ENCODE assay signal across 36 cellular contexts in genomic region chr3:147618636-147619035, GRCh38.
DNase-seq lines count a peak whose midpoint lies in the region; ATAC-seq and TF ChIP-seq lines count a peak whose summit lies in the region.
"Had no signal": no experiment of that assay in that cellular context is flagged by ENCODE, and none has a peak within 500 bp of the region (broad histone marks: within the 10 kb centered on the region; RNA-seq: fewer than 3 reads in every experiment).

No MANE protein-coding gene starts in this region.

- no peaks in the 10 kb centered on the region for H3K36me3 ChIP-seq in Loucy (ENCODE audit: insufficient read depth, low read length)
- no peaks in the 10 kb centered on the region for H3K36me3 ChIP-seq in SK-N-MC (ENCODE audit: insufficient read depth, low read length)
- H3K36me3 ChIP-seq in spleen: no peaks in the 10 kb centered on the region
- H3K36me3 ChIP-seq: cardiac muscle cell, left lung, stomach, vagina had no signal

- H4K20me1 ChIP-seq in Loucy (ENCODE audit: insufficient read depth, low read length, poor library complexity, severe bottlenecking): no peaks in the 10 kb centered on the region

- no peaks in the 10 kb centered on the region for H3K36me3 Mint-ChIP-seq in CD14-positive monocyte
- H3K36me3 Mint-ChIP-seq in activated CD8-positive, alpha-beta memory T cell treated with anti-CD3 and anti-CD28 coated beads, Interleukin-2, amount 10 ng/mL, durations not matched to agents 7 days and 5 days: no peaks in the 10 kb centered on the region
- H3K36me3 Mint-ChIP-seq: activated naive CD8-positive, alpha-beta T cell had no signal

- TF ChIP-seq CTCF in CD14-positive monocyte (IDR thresholded peaks at IDR 0.05) (peak; percentile 11), Loucy (conservative IDR thresholded peaks at IDR 0.05; ENCODE audit: low read length) (no peak), spleen (IDR thresholded peaks at IDR 0.05 in 8 of 11, conservative IDR thresholded peaks at IDR 0.05 in 3 of 11) (no peak)

- no peak overlapping the region for H3K27ac Mint-ChIP-seq in CD14-positive monocyte
- H3K27ac Mint-ChIP-seq in activated CD8-positive, alpha-beta memory T cell treated with anti-CD3 and anti-CD28 coated beads, Interleukin-2, amount 10 ng/mL, durations not matched to agents 7 days and 5 days: no peak overlapping the region
- H3K27ac Mint-ChIP-seq: activated CD4-positive, alpha-beta T cell treated with anti-CD3 and anti-CD28 coated beads, Interleukin-2, amount 10 ng/mL, durations not matched to agents 24 days and 14 days; activated naive CD8-positive, alpha-beta T cell; CD4-positive, alpha-beta T cell had no signal

- no peaks in the 10 kb centered on the region for H3K9me3 Mint-ChIP-seq in CD14-positive monocyte
- peaks cover 3% of the 10 kb centered on the region for H3K9me3 Mint-ChIP-seq in activated CD8-positive, alpha-beta memory T cell treated with anti-CD3 and anti-CD28 coated beads, Interleukin-2, amount 10 ng/mL, durations not matched to agents 7 days and 5 days (ENCODE audit: low read depth)
- H3K9me3 Mint-ChIP-seq: activated CD4-positive, alpha-beta T cell treated with anti-CD3 and anti-CD28 coated beads, Interleukin-2, amount 10 ng/mL, durations not matched to agents 24 days and 14 days; neural crest cell had no signal

- H3K4me3 ChIP-seq in Loucy (ENCODE audit: low read length, poor library complexity, severe bottlenecking) (no peak overlapping the region), SK-N-MC (peak overlapping the region; percentile 30), spleen (no peak overlapping the region)
- H3K4me3 ChIP-seq: A549, cardiac muscle cell, left lung, stomach, vagina had no signal

- DNase-seq in CD14-positive monocyte (ENCODE audit: low spot score) (no peak), SK-N-MC (ENCODE audit: low read depth, low spot score) (no peak), AG20443 (ENCODE audit: low spot score) (no peak), HK-2 (ENCODE audit: unreplicated experiment) (no peak), spleen (no peak)
- no peak for DNase-seq in activated CD8-positive, alpha-beta memory T cell treated with anti-CD3 and anti-CD28 coated beads, Interleukin-2, amount 10 ng/mL, durations not matched to agents 7 days and 5 days
- DNase-seq: activated CD4-positive, alpha-beta T cell treated with anti-CD3 and anti-CD28 coated beads, Interleukin-2, amount 10 ng/mL, durations not matched to agents 24 days and 14 days; activated effector memory CD4-positive, alpha-beta T cell treated with anti-CD3 and anti-CD28 coated beads, Interleukin-2, amount 50 U/mL, for 16 hours; activated T-cell treated with anti-CD3 and anti-CD28 coated beads, Interleukin-2, amount 50 U/mL, for 1 hour; AML-193; anterior cingulate cortex; CD4-positive, alpha-beta T cell; cortex of kidney; effector memory CD4-positive, alpha-beta T cell; left lung; mesenchymal stem cell; NCI-H1694 treated with DMSO at 0.1 percent for 48 hours; NCI-H2171; NCI-H510A; posterior cingulate gyrus; right cardiac atrium; SHP77; stimulated activated CD4-positive, alpha-beta T cell treated with anti-CD3 and anti-CD28 coated beads, Interleukin-12 subunit alpha, Interleukin-12 subunit beta, amount 100 ng/mL, for 4 hours; stimulated activated CD4-positive, alpha-beta T cell treated with anti-CD3 and anti-CD28 coated beads, Interleukin-2, amount 100 ng/mL, for 48 hours; stomach; T1000 had no signal

- CTCF ChIA-PET in activated CD8-positive, alpha-beta memory T cell treated with anti-CD3 and anti-CD28 coated beads, Interleukin-2, amount 10 ng/mL, durations not matched to agents 7 days and 5 days (lab: Charles Lee): no interaction called here

- H2AFZ ChIP-seq in Loucy (ENCODE audit: low read length): peak overlapping the region; percentile 76

- intact Hi-C loops in CD14-positive monocyte (cut with micrococcal nuclease) (no loop called here), spleen (cut with DNase I; ENCODE audit: low total_unique reads) (no loop called here)

- no peaks in the 10 kb centered on the region for H3K79me2 ChIP-seq in Loucy (ENCODE audit: insufficient read depth, low read length)

- no peaks in the 10 kb centered on the region for H3K9me3 ChIP-seq in Loucy (ENCODE audit: insufficient read depth, low read depth, low read length)
- no peaks in the 10 kb centered on the region for H3K9me3 ChIP-seq in SK-N-MC (ENCODE audit: low read depth, low read length)
- no peaks in the 10 kb centered on the region for H3K9me3 ChIP-seq in spleen
- H3K9me3 ChIP-seq: A549, left lung, stomach, vagina had no signal

- no peaks in the 10 kb centered on the region for H3K27me3 ChIP-seq in Loucy (ENCODE audit: insufficient read depth, low read length, poor library complexity, severe bottlenecking)
- H3K27me3 ChIP-seq in layer of hippocampus (ENCODE audit: control insufficient read depth, insufficient read depth, low read length): no peaks in the 10 kb centered on the region
- no peaks in the 10 kb centered on the region for H3K27me3 ChIP-seq in spleen (replicated peaks in 1 of 7)
- H3K27me3 ChIP-seq: cardiac muscle cell, left lung, stomach, vagina had no signal

- H3K9me2 ChIP-seq in Loucy (replicated peaks; ENCODE audit: low read depth, low read length): no peaks in the 10 kb centered on the region

- no peak overlapping the region for H3K9ac ChIP-seq in Loucy (ENCODE audit: low read depth, low read length, poor library complexity, severe bottlenecking)
- H3K9ac ChIP-seq in SK-N-MC (ENCODE audit: insufficient read length): peak overlapping the region; percentile 6

- no peak for TF ChIP-seq POLR2A in spleen (IDR thresholded peaks at IDR 0.05)

- WGBS in spleen, 5 donors: 54 to 67% (median 64%) methylated on average over 4 of the region's 4 CpGs

- no peaks in the 10 kb centered on the region for H3F3A ChIP-seq in Loucy (ENCODE audit: low read depth)

- H3K4me3 Mint-ChIP-seq in CD14-positive monocyte: no peak overlapping the region
- H3K4me3 Mint-ChIP-seq in activated CD8-positive, alpha-beta memory T cell treated with anti-CD3 and anti-CD28 coated beads, Interleukin-2, amount 10 ng/mL, durations not matched to agents 7 days and 5 days: no peak overlapping the region
- H3K4me3 Mint-ChIP-seq: activated CD4-positive, alpha-beta T cell treated with anti-CD3 and anti-CD28 coated beads, Interleukin-2, amount 10 ng/mL, durations not matched to agents 24 days and 14 days; activated naive CD8-positive, alpha-beta T cell; CD4-positive, alpha-beta T cell; neural crest cell had no signal

- H3K27me3 Mint-ChIP-seq in CD14-positive monocyte (ENCODE audit: low read depth in 3 of 3): no peaks in the 10 kb centered on the region
- H3K27me3 Mint-ChIP-seq in activated CD8-positive, alpha-beta memory T cell treated with anti-CD3 and anti-CD28 coated beads, Interleukin-2, amount 10 ng/mL, durations not matched to agents 7 days and 5 days: no peaks in the 10 kb centered on the region
- H3K27me3 Mint-ChIP-seq: activated CD4-positive, alpha-beta T cell treated with anti-CD3 and anti-CD28 coated beads, Interleukin-2, amount 10 ng/mL, durations not matched to agents 24 days and 14 days; activated naive CD8-positive, alpha-beta T cell; CD4-positive, alpha-beta T cell had no signal

- ATAC-seq in activated CD8-positive, alpha-beta memory T cell treated with anti-CD3 and anti-CD28 coated beads, Interleukin-2, amount 10 ng/mL, durations not matched to agents 7 days and 5 days: no peak
- ATAC-seq: A549, left lung, Panc1, right cardiac atrium had no signal

- H3K4me1 ChIP-seq in Loucy (ENCODE audit: insufficient read depth, low read length, poor library complexity, severe bottlenecking): peaks cover 4% of the 10 kb centered on the region
- H3K4me1 ChIP-seq in spleen: no peaks in the 10 kb centered on the region
- H3K4me1 ChIP-seq: A549, left lung, stomach, vagina had no signal

- peak overlapping the region; percentile 75 for H3K27ac ChIP-seq in SK-N-MC
- peak overlapping the region; percentile 8 for H3K27ac ChIP-seq in layer of hippocampus (ENCODE audit: low read depth, low read length)
- H3K27ac ChIP-seq in spleen: no peak overlapping the region
- H3K27ac ChIP-seq: A549, cardiac muscle cell, HL-60, left lung, stomach, vagina, VCaP had no signal

- peaks cover 5% of the 10 kb centered on the region for H3K4me1 Mint-ChIP-seq in CD14-positive monocyte
- no peaks in the 10 kb centered on the region for H3K4me1 Mint-ChIP-seq in activated CD8-positive, alpha-beta memory T cell treated with anti-CD3 and anti-CD28 coated beads, Interleukin-2, amount 10 ng/mL, durations not matched to agents 7 days and 5 days
- H3K4me1 Mint-ChIP-seq: activated CD4-positive, alpha-beta T cell treated with anti-CD3 and anti-CD28 coated beads, Interleukin-2, amount 10 ng/mL, durations not matched to agents 24 days and 14 days had no signal

- H3K4me2 ChIP-seq in Loucy (ENCODE audit: low read depth, low read length, poor library complexity, severe bottlenecking): peak overlapping the region; percentile 2
- H3K4me2 ChIP-seq: A549 had no signal

Comparison
In these comparisons a context has a peak if more than half of its experiments do, and no peak if none do; other contexts are left out.
1. H3K27ac ChIP-seq: peak in SK-N-MC (single experiment) and layer of hippocampus (single experiment); none in spleen (0 of 8).